In genomic region chr1:171083222-171083621, GRCh38 we compare ENCODE assay signal across 22 cellular contexts. TPM values are rescaled to one million over a fixed set of nuclear protein-coding genes. Genes with fewer than 3 reads are reported as not detected.
"Had no signal": no experiment of that assay in that cellular context is flagged by ENCODE, and none has a peak within 500 bp of the region (broad histone marks: within the 10 kb centered on the region; RNA-seq: fewer than 3 reads in every experiment).

No MANE protein-coding gene starts in this region.

- H3K4me3 Mint-ChIP-seq: activated B cell treated with CpG ODN at 0.5 μM for 24 hours; activated CD8-positive, alpha-beta T cell treated with anti-CD3 and anti-CD28 coated beads, Interleukin-2, amount 10 ng/mL, durations not matched to agents 7 days and 5 days; activated naive CD8-positive, alpha-beta T cell; activated T-cell treated with anti-CD3 and anti-CD28 coated beads, Interleukin-2, amount 50 U/mL, for 72 hours; central memory CD8-positive, alpha-beta T cell; mesothelial cell of epicardium; neural crest cell; T-helper 1 cell treated with Interleukin-12 subunit alpha and Interleukin-12 subunit beta and Interleukin-4 antibody, amounts not matched to agents 30 μg/mL and 1 μg/mL, for 36 hours had no signal

- H3K4me1 Mint-ChIP-seq: activated B cell treated with CpG ODN at 0.5 μM for 24 hours; central memory CD8-positive, alpha-beta T cell; neural crest cell had no signal

- DNase-seq: activated B cell treated with CpG ODN at 0.5 μM for 24 hours; activated CD4-positive, alpha-beta T cell treated with anti-CD3 and anti-CD28 coated beads for 48 hours; activated CD8-positive, alpha-beta memory T cell treated with anti-CD3 and anti-CD28 coated beads, Interleukin-2, amount 50 U/mL, for 4 hours; activated CD8-positive, alpha-beta T cell treated with anti-CD3 and anti-CD28 coated beads, Interleukin-2, amount 10 ng/mL, durations not matched to agents 7 days and 5 days; activated gamma-delta T cell; activated T-cell treated with anti-CD3 and anti-CD28 coated beads, Interleukin-2, amount 50 U/mL, for 72 hours; amniotic stem cell; body of pancreas; effector CD8-positive, alpha-beta T cell; foreskin melanocyte; ovary; stimulated activated CD4-positive, alpha-beta T cell treated with anti-CD3 and anti-CD28 coated beads, Interleukin-1b, Interleukin-23, amount 100 ng/mL, for 48 hours; stomach; testis had no signal

- H3K27ac Mint-ChIP-seq: activated B cell treated with CpG ODN at 0.5 μM for 24 hours; activated CD8-positive, alpha-beta T cell treated with anti-CD3 and anti-CD28 coated beads, Interleukin-2, amount 10 ng/mL, durations not matched to agents 7 days and 5 days; activated naive CD8-positive, alpha-beta T cell; activated T-cell treated with anti-CD3 and anti-CD28 coated beads, Interleukin-2, amount 50 U/mL, for 72 hours; mesothelial cell of epicardium; T-helper 1 cell treated with Interleukin-12 subunit alpha and Interleukin-12 subunit beta and Interleukin-4 antibody, amounts not matched to agents 30 μg/mL and 1 μg/mL, for 36 hours had no signal

- H3K36me3 ChIP-seq: ovary, stomach had no signal

- H3K9me3 Mint-ChIP-seq: activated B cell treated with CpG ODN at 0.5 μM for 24 hours; central memory CD8-positive, alpha-beta T cell; mesothelial cell of epicardium; T-helper 1 cell treated with Interleukin-12 subunit alpha and Interleukin-12 subunit beta and Interleukin-4 antibody, amounts not matched to agents 30 μg/mL and 1 μg/mL, for 36 hours had no signal

- H3K4me3 ChIP-seq: body of pancreas, coronary artery, lung, ovary, stomach, testis had no signal

- H3K4me1 ChIP-seq: testis had no signal

- ATAC-seq: activated CD8-positive, alpha-beta T cell treated with anti-CD3 and anti-CD28 coated beads, Interleukin-2, amount 10 ng/mL, durations not matched to agents 7 days and 5 days; activated T-cell treated with anti-CD3 and anti-CD28 coated beads, Interleukin-2, amount 50 U/mL, for 72 hours; body of pancreas had no signal

- H3K36me3 Mint-ChIP-seq: activated naive CD8-positive, alpha-beta T cell; mesothelial cell of epicardium had no signal

- H3K27me3 Mint-ChIP-seq: activated B cell treated with CpG ODN at 0.5 μM for 24 hours had no signal

- H3K9me3 ChIP-seq: body of pancreas, ovary, stomach, testis had no signal

- H3K27me3 ChIP-seq: body of pancreas, ovary, stomach, testis had no signal

- H3K27ac ChIP-seq: body of pancreas, testis had no signal

RNA-seq across cellular contexts. Expression of gene FMO3, which starts 7.5 kb away (rescaled TPM):
- total RNA-seq: activated B cell treated with CpG ODN at 0.5 μM for 24 hours; activated CD8-positive, alpha-beta T cell treated with anti-CD3 and anti-CD28 coated beads, Interleukin-2, amount 10 ng/mL, durations not matched to agents 7 days and 5 days; activated T-cell treated with anti-CD3 and anti-CD28 coated beads, Interleukin-2, amount 50 U/mL, for 72 hours; mesothelial cell of epicardium; myocyte; neural crest cell had no signal
